In genomic region chr16:23861874-23862273, GRCh38 we compare ENCODE assay signal across 26 cellular contexts. TPM values are rescaled to one million over a fixed set of nuclear protein-coding genes. Genes with fewer than 3 reads are reported as not detected.
DNase-seq lines count a peak whose midpoint lies in the region; ATAC-seq and TF ChIP-seq lines count a peak whose summit lies in the region.
"Had no signal": no experiment of that assay in that cellular context is flagged by ENCODE, and none has a peak within 500 bp of the region (broad histone marks: within the 10 kb centered on the region; RNA-seq: fewer than 3 reads in every experiment).

No MANE protein-coding gene starts in this region.

- BruUV-seq in A673 (replicated peaks; lab: Mats Ljungman, UMichigan), result no TSS peak

- H4K20me1 ChIP-seq in BLaER1 treated with 17β-estradiol and CSF1 and Interleukin-3, amounts not matched to agents 10 nM and 100 nM, result no peaks in the 10 kb centered on the region; a peak in 2 of 22 replicates

- H3K27me3 Mint-ChIP-seq in activated naive CD8-positive, alpha-beta T cell treated with anti-CD3 and anti-CD28 coated beads, Interleukin-2, amount 10 ng/mL, durations not matched to agents 7 days and 5 days, result no peaks in the 10 kb centered on the region
- H3K27me3 Mint-ChIP-seq: effector memory CD8-positive, alpha-beta T cell had no signal

- H3K27ac ChIP-seq in A673 (ENCODE audit: low read depth, low read length, poor library complexity, severe bottlenecking), result peak overlapping the region; percentile 59
- H3K27ac ChIP-seq in BLaER1 treated with 17β-estradiol and CSF1 and Interleukin-3, amounts not matched to agents 10 nM and 100 nM, result peak overlapping the region in 10 of 11 experiments; percentile 35 to 95 (median 92); a peak in 18 of 22 replicates
- H3K27ac ChIP-seq in HL-60 (replicated peaks), result peak overlapping the region; percentile 72
- H3K27ac ChIP-seq: coronary artery, foreskin keratinocyte, KMS-11, suprapubic skin, vagina had no signal

- CTCF ChIA-PET in A673 (lab: Charles Lee), result no interaction called here

- no peaks in the 10 kb centered on the region for H3K9me3 ChIP-seq in A673 (ENCODE audit: low read depth, low read length, poor library complexity, severe bottlenecking)
- no peaks in the 10 kb centered on the region for H3K9me3 ChIP-seq in BLaER1 treated with 17β-estradiol and CSF1 and Interleukin-3, amounts not matched to agents 10 nM and 100 nM (replicated peaks in 1 of 11)
- H3K9me3 ChIP-seq: HAP-1, suprapubic skin, vagina had no signal

- peaks cover 68% of the 10 kb centered on the region for H3K4me1 Mint-ChIP-seq in activated naive CD8-positive, alpha-beta T cell treated with anti-CD3 and anti-CD28 coated beads, Interleukin-2, amount 10 ng/mL, durations not matched to agents 7 days and 5 days

- intact Hi-C loops in A673 (cut with micrococcal nuclease; ENCODE audit: unreplicated experiment), result loop anchor here (10.0 kb wide), 2 partner anchors 127 to 453 kb away; no protein-coding TSS in a partner anchor

- TF ChIP-seq CTCF in A673 (conservative IDR thresholded peaks at IDR 0.05; ENCODE audit: low read depth, low read length) (no peak), HL-60 (IDR thresholded peaks at IDR 0.05; ENCODE audit: insufficient read depth, low read length) (no peak)

- peak overlapping the region; percentile 48 to 92 (median 75) for H3K4me2 ChIP-seq in BLaER1 treated with 17β-estradiol and CSF1 and Interleukin-3, amounts not matched to agents 10 nM and 100 nM

- H3K4me3 Mint-ChIP-seq in activated naive CD8-positive, alpha-beta T cell treated with anti-CD3 and anti-CD28 coated beads, Interleukin-2, amount 10 ng/mL, durations not matched to agents 7 days and 5 days, result no peak overlapping the region
- H3K4me3 Mint-ChIP-seq: effector memory CD8-positive, alpha-beta T cell; T-helper 1 cell treated with Interleukin-12 subunit alpha and Interleukin-12 subunit beta and Interleukin-4 antibody, amounts not matched to agents 30 μg/mL and 1 μg/mL, for 36 hours had no signal

- in situ Hi-C loops in G401 (cut with HindIII; ENCODE audit: low sequenced_read_pairs), result no loop called here

- no peak for DNase-seq in A673 (ENCODE audit: low spot score)
- no peak for DNase-seq in HL-60 (ENCODE audit: low read depth in 1 of 2, low spot score in 1 of 2)
- no peak for DNase-seq in activated naive CD8-positive, alpha-beta T cell treated with anti-CD3 and anti-CD28 coated beads, Interleukin-2, amount 10 ng/mL, durations not matched to agents 7 days and 5 days
- no peak for DNase-seq in G401 (ENCODE audit: low spot score)
- no peak for DNase-seq in NCI-H82 treated with DMSO at 0.1 percent for 48 hours (lab: John Stamatoyannopoulos, UW; ENCODE audit: unreplicated experiment)
- DNase-seq: activated CD4-positive, alpha-beta T cell treated with anti-CD3 and anti-CD28 coated beads, Interleukin-2, amount 50 U/mL, for 4 hours; activated T-cell treated with anti-CD3 and anti-CD28 coated beads for 4 hours; DMS79 treated with DMSO at 0.1 percent for 48 hours; effector memory CD8-positive, alpha-beta T cell; foreskin keratinocyte; NCI-H1048; NCI-H187; NCI-H69; RPMI8226; stimulated activated CD4-positive, alpha-beta T cell treated with anti-CD3 and anti-CD28 coated beads, Interleukin-1b, Interleukin-23, amount 100 ng/mL, for 48 hours had no signal

- peak overlapping the region in 5 of 11 experiments; percentile 37 to 53 (median 46); a peak in 5 of 22 replicates for H3K9ac ChIP-seq in BLaER1 treated with 17β-estradiol and CSF1 and Interleukin-3, amounts not matched to agents 10 nM and 100 nM
- H3K9ac ChIP-seq: KMS-11 had no signal

- ATAC-seq in activated naive CD8-positive, alpha-beta T cell treated with anti-CD3 and anti-CD28 coated beads, Interleukin-2, amount 10 ng/mL, durations not matched to agents 7 days and 5 days (ENCODE audit: low read depth), result no peak
- no peak for ATAC-seq in GM18517 (IDR thresholded peaks at IDR 0.05; ENCODE audit: unreplicated experiment)
- ATAC-seq: effector memory CD8-positive, alpha-beta T cell; esophagus mucosa; foreskin keratinocyte; left lobe of liver had no signal

- no peaks in the 10 kb centered on the region for H3K27me3 ChIP-seq in A673 (replicated peaks; ENCODE audit: insufficient read depth, low read depth, low read length, poor library complexity)
- H3K27me3 ChIP-seq in BLaER1 treated with 17β-estradiol and CSF1 and Interleukin-3, amounts not matched to agents 10 nM and 100 nM, result no peaks in the 10 kb centered on the region
- H3K27me3 ChIP-seq in HL-60 (ENCODE audit: insufficient read depth, poor library complexity, severe bottlenecking), result no peaks in the 10 kb centered on the region
- H3K27me3 ChIP-seq: foreskin keratinocyte, suprapubic skin, vagina had no signal

- H3K9me3 Mint-ChIP-seq in activated naive CD8-positive, alpha-beta T cell treated with anti-CD3 and anti-CD28 coated beads, Interleukin-2, amount 10 ng/mL, durations not matched to agents 7 days and 5 days, result no peaks in the 10 kb centered on the region
- H3K9me3 Mint-ChIP-seq: effector memory CD8-positive, alpha-beta T cell; T-helper 1 cell treated with Interleukin-12 subunit alpha and Interleukin-12 subunit beta and Interleukin-4 antibody, amounts not matched to agents 30 μg/mL and 1 μg/mL, for 36 hours had no signal

- peak overlapping the region; percentile 13 for H3K27ac Mint-ChIP-seq in activated naive CD8-positive, alpha-beta T cell treated with anti-CD3 and anti-CD28 coated beads, Interleukin-2, amount 10 ng/mL, durations not matched to agents 7 days and 5 days
- H3K27ac Mint-ChIP-seq: T-helper 1 cell treated with Interleukin-12 subunit alpha and Interleukin-12 subunit beta and Interleukin-4 antibody, amounts not matched to agents 30 μg/mL and 1 μg/mL, for 36 hours had no signal

- peaks cover 24% of the 10 kb centered on the region for H3K36me3 Mint-ChIP-seq in activated naive CD8-positive, alpha-beta T cell treated with anti-CD3 and anti-CD28 coated beads, Interleukin-2, amount 10 ng/mL, durations not matched to agents 7 days and 5 days

- H3K4me1 ChIP-seq in A673 (ENCODE audit: insufficient read depth, low read length, poor library complexity, severe bottlenecking), result peaks cover 93% of the 10 kb centered on the region
- peaks cover 88 to 98% (median 93%) of the 10 kb centered on the region in 10 experiments for H3K4me1 ChIP-seq in BLaER1 treated with 17β-estradiol and CSF1 and Interleukin-3, amounts not matched to agents 10 nM and 100 nM
- H3K4me1 ChIP-seq: foreskin keratinocyte, HAP-1 had no signal

- POLR2A ChIA-PET in A673 (lab: Charles Lee; ENCODE audit: low non-redundant PET), result interaction anchor here (1.0 kb wide), 1 partner anchor 15 kb away, joined by 3 read pairs; no protein-coding TSS in a partner anchor
- POLR2A ChIA-PET in activated naive CD8-positive, alpha-beta T cell treated with anti-CD3 and anti-CD28 coated beads, Interleukin-2, amount 10 ng/mL, durations not matched to agents 7 days and 5 days (lab: Charles Lee), result interaction anchor here (0.6 to 3.1 kb wide), 3 partner anchors 13 to 38 kb away, joined by 3 to 12 read pairs (median 5); no protein-coding TSS in a partner anchor

- no peaks in the 10 kb centered on the region for H3K36me3 ChIP-seq in A673 (ENCODE audit: insufficient read depth, low read length, poor library complexity, severe bottlenecking)
- H3K36me3 ChIP-seq in BLaER1 treated with 17β-estradiol and CSF1 and Interleukin-3, amounts not matched to agents 10 nM and 100 nM, result no peaks in the 10 kb centered on the region; a peak in 1 of 22 replicates
- H3K36me3 ChIP-seq: HAP-1, suprapubic skin, vagina had no signal

- H3K4me3 ChIP-seq in A673 (ENCODE audit: low read depth, low read length, poor library complexity, severe bottlenecking), result no peak overlapping the region
- no peak overlapping the region for H3K4me3 ChIP-seq in BLaER1 treated with 17β-estradiol and CSF1 and Interleukin-3, amounts not matched to agents 10 nM and 100 nM
- H3K4me3 ChIP-seq in HL-60 (replicated peaks; ENCODE audit: insufficient read depth, low read length), result no peak overlapping the region
- H3K4me3 ChIP-seq: coronary artery, HAP-1, suprapubic skin, vagina had no signal

RNA-seq across cellular contexts. Expression of gene PRKCB, which starts 26.1 kb away (rescaled TPM):
- 158 and 171 TPM in 2 replicates for total RNA-seq in A673 (2021)
- total RNA-seq in activated naive CD8-positive, alpha-beta T cell treated with anti-CD3 and anti-CD28 coated beads, Interleukin-2, amount 10 ng/mL, durations not matched to agents 7 days and 5 days, result 100 to 1,000 TPM; 120 to 123 TPM
- total RNA-seq in G401 (2014; rRNA removed; shearing (Covaris generic)), result not detected in 2 replicates
- total RNA-seq: bronchial epithelial cell, foreskin keratinocyte had no signal

Comparison
In these comparisons a context has a peak if more than half of its experiments do, and no peak if none do; other contexts are left out.
1. RNA of gene PRKCB, which starts 26.1 kb away (total RNA-seq): 158 to 171 TPM in A673 and 120 to 123 TPM in activated naive CD8-positive, alpha-beta T cell treated with anti-CD3 and anti-CD28 coated beads, Interleukin-2, amount 10 ng/mL, durations not matched to agents 7 days and 5 days; not detected in G401; every median in the first group is over 100 times any median in the second.
2. Peak in every context shown above with its lines, with median percentiles within 50 percentile points of each other: H3K27ac ChIP-seq.